Comparison of ENCODE assay signal across 29 cellular contexts in genomic region chr2:200026312-200026711, GRCh38.
DNase-seq lines count a peak whose midpoint lies in the region; FAIRE-seq and TF ChIP-seq lines count a peak whose summit lies in the region.
"Had no signal": no experiment of that assay in that cellular context is flagged by ENCODE, and none has a peak within 500 bp of the region (broad histone marks: within the 10 kb centered on the region; RNA-seq: fewer than 3 reads in every experiment).

No MANE protein-coding gene starts in this region.

- no peak overlapping the region for H2BK5ac ChIP-seq in mesenchymal stem cell (ENCODE audit: low read depth, low read length, poor library complexity, severe bottlenecking)

- no peaks in the 10 kb centered on the region for H3K4me1 ChIP-seq in mesenchymal stem cell (ENCODE audit: control insufficient read depth, insufficient read depth, low read depth, low read length)
- H3K4me1 ChIP-seq: right lobe of liver, SJSA1, tibial artery had no signal

- H2BK15ac ChIP-seq in mesenchymal stem cell (ENCODE audit: low read depth, poor library complexity, severe bottlenecking), result no peak overlapping the region

- no peak for TF ChIP-seq POLR2A in GM12891 (IDR thresholded peaks at IDR 0.05; ENCODE audit: low read depth, low read length)

- no peak overlapping the region for H3K4me2 ChIP-seq in mesenchymal stem cell (ENCODE audit: low read length, poor library complexity, severe bottlenecking)
- H3K4me2 ChIP-seq: BLaER1 had no signal

- H4K8ac ChIP-seq in mesenchymal stem cell (ENCODE audit: low read length), result no peak overlapping the region

- peaks cover 5% of the 10 kb centered on the region for H3K9me3 ChIP-seq in AG04450 (ENCODE audit: control insufficient read depth, insufficient read depth, low read length)
- H3K9me3 ChIP-seq in mesenchymal stem cell (ENCODE audit: control insufficient read depth, low read length), result no peaks in the 10 kb centered on the region
- H3K9me3 ChIP-seq: neutrophil, right lobe of liver, SJSA1, tibial artery had no signal

- H3K79me1 ChIP-seq in mesenchymal stem cell (replicated peaks; ENCODE audit: low read length, poor library complexity, severe bottlenecking), result no peaks in the 10 kb centered on the region

- H3K4me3 ChIP-seq in AG04450 (ENCODE audit: low read depth, low read length), result no peak overlapping the region
- no peak overlapping the region for H3K4me3 ChIP-seq in mesenchymal stem cell (ENCODE audit: insufficient read depth in 1 of 2, low read depth in 1 of 2, low read length in 2 of 2)
- H3K4me3 ChIP-seq: BLaER1, right lobe of liver, SJSA1, tibial artery had no signal

- POLR2A ChIA-PET in AG04450 (lab: Yijun Ruan, JAX), result interaction anchor here (1.6 kb wide), 1 partner anchor 14 kb away, joined by 6 read pairs; no protein-coding TSS in a partner anchor

- H3K9ac ChIP-seq in mesenchymal stem cell (ENCODE audit: low read length), result peak overlapping the region; percentile 45
- H3K9ac ChIP-seq: BLaER1 had no signal

- no peak overlapping the region for H3K14ac ChIP-seq in mesenchymal stem cell (ENCODE audit: low read length in 2 of 2)

- H3K27me3 ChIP-seq in AG04450 (ENCODE audit: control insufficient read depth, insufficient read depth, low read length) (no peaks in the 10 kb centered on the region), mesenchymal stem cell (ENCODE audit: control insufficient read depth in 1 of 2, insufficient read depth in 1 of 2, low read length in 2 of 2) (no peaks in the 10 kb centered on the region)
- H3K27me3 ChIP-seq: BLaER1, neutrophil, right lobe of liver, SJSA1, tibial artery had no signal

- H3K27ac ChIP-seq in AG04450 (ENCODE audit: low read depth, low read length), result peak overlapping the region; percentile 81
- H3K27ac ChIP-seq in mesenchymal stem cell (ENCODE audit: low read length, poor library complexity, severe bottlenecking), result no peak overlapping the region
- H3K27ac ChIP-seq: BLaER1, neutrophil, right lobe of liver, SJSA1, tibial artery had no signal

- no peak overlapping the region for H2AK5ac ChIP-seq in mesenchymal stem cell (ENCODE audit: low read length, severe bottlenecking)

- H3K36me3 ChIP-seq in mesenchymal stem cell (ENCODE audit: control insufficient read depth in 1 of 2, insufficient read depth in 2 of 2, low read depth in 1 of 2, low read length in 2 of 2), result no peaks in the 10 kb centered on the region
- H3K36me3 ChIP-seq: BLaER1, neutrophil, right lobe of liver, SJSA1, tibial artery had no signal

- no peak overlapping the region for H3K18ac ChIP-seq in mesenchymal stem cell (ENCODE audit: low read depth in 1 of 2, low read length in 2 of 2)

- CTCF ChIA-PET in AG04450 (lab: Charles Lee), result interaction anchor here (0.6 kb wide), 1 partner anchor 104 kb away, joined by 4 read pairs; no protein-coding TSS in a partner anchor

- H2BK12ac ChIP-seq in mesenchymal stem cell (ENCODE audit: low read length in 2 of 2), result no peak overlapping the region

- H3K23ac ChIP-seq in mesenchymal stem cell (ENCODE audit: low read length in 2 of 2), result no peak overlapping the region

- no peak overlapping the region for H3K4ac ChIP-seq in mesenchymal stem cell (ENCODE audit: low read depth in 1 of 2, low read length in 2 of 2)

- WGBS in mesenchymal stem cell, result 92% methylated on average over 2 of the region's 4 CpGs

- FAIRE-seq in endometrium (lab: Jason Lieb, UNC) (peak; percentile 60), GM12891 (lab: Jason Lieb, UNC) (no peak)
- FAIRE-seq: astrocyte, RCC 7860 had no signal

- no peak overlapping the region for H4K91ac ChIP-seq in mesenchymal stem cell (ENCODE audit: low read length)

- no peak overlapping the region for H2BK120ac ChIP-seq in mesenchymal stem cell (ENCODE audit: low read depth, low read length)

- no peak overlapping the region for H2AFZ ChIP-seq in mesenchymal stem cell (ENCODE audit: low read depth, low read length)

- no peak for TF ChIP-seq CTCF in AG04450 (IDR thresholded peaks at IDR 0.05; ENCODE audit: low read depth, low read length)

- DNase-seq in AG04450 (ENCODE audit: low read depth, low spot score) (no peak), EL (peak; percentile 14), mesenchymal stem cell (no peak), NCI-H345 (lab: John Stamatoyannopoulos, UW) (no peak), SIG-M5 treated with dmso at 0.1 percent for 504 hours (lab: John Stamatoyannopoulos, UW; ENCODE audit: unreplicated experiment) (no peak), GM12891 (ENCODE audit: insufficient read length, low spot score) (no peak), NCI-H2227 treated with DMSO at 0.1 percent for 48 hours (lab: John Stamatoyannopoulos, UW) (no peak)
- DNase-seq: activated CD4-positive, alpha-beta T cell treated with anti-CD3 and anti-CD28 coated beads for 48 hours; activated effector memory CD4-positive, alpha-beta T cell treated with Interleukin-2 at 50 U/mL for 16 hours; activated T-cell treated with anti-CD3 and anti-CD28 coated beads, Interleukin-2, amount 50 U/mL, for 1 hour; cortex of kidney; effector memory CD4-positive, alpha-beta T cell; foreskin melanocyte; hypothalamus; immature natural killer cell; naive B cell; NCI-H1048; NCI-H446 treated with DMSO at 0.1 percent for 48 hours; NCI-H774; posterior cingulate gyrus; right lobe of liver; stimulated activated CD4-positive, alpha-beta T cell treated with anti-CD3 and anti-CD28 coated beads, Interleukin-4, amount 100 ng/mL, for 24 hours; tibial artery had no signal

TF ChIP-seq in GM12891, 5 proteins besides CTCF, POLR2A, EP300 and RAD21:
- TF ChIP-seq PAX5 (IDR thresholded peaks at IDR 0.05; ENCODE audit: insufficient read depth, low read length, severe bottlenecking), result no peak
- TF ChIP-seq POLR2AphosphoS5 (IDR thresholded peaks at IDR 0.05; ENCODE audit: low read depth, low read length), result no peak
- TF ChIP-seq SPI1 (IDR thresholded peaks at IDR 0.05; ENCODE audit: low read depth, low read length), result no peak
